In genomic region chr6:125558451-125558850, GRCh38 we compare ENCODE assay signal across 22 cellular contexts.
DNase-seq lines count a peak whose midpoint lies in the region; ATAC-seq and TF ChIP-seq lines count a peak whose summit lies in the region.
"Had no signal": no experiment of that assay in that cellular context is flagged by ENCODE, and none has a peak within 500 bp of the region (broad histone marks: within the 10 kb centered on the region; RNA-seq: fewer than 3 reads in every experiment).

No MANE protein-coding gene starts in this region.

- DNase-seq in HCT116 (ENCODE audit: low read depth, low spot score) (no peak), NCI-H82 treated with DMSO at 0.1 percent for 48 hours (lab: John Stamatoyannopoulos, UW; ENCODE audit: unreplicated experiment) (peak; percentile 50), left lobe of liver (ENCODE audit: low spot score) (no peak), neuronal stem cell (ENCODE audit: low spot score) (peak; percentile 73), AG20443 (ENCODE audit: low spot score) (no peak), H7 (no peak)
- DNase-seq in activated CD4-positive, CD25-positive, alpha-beta regulatory T cell treated with anti-CD3 and anti-CD28 coated beads, Interleukin-2, amount 50 U/mL, for 72 hours, result no peak
- DNase-seq: ACHN; activated CD4-positive, alpha-beta T cell treated with anti-CD3 and anti-CD28 coated beads, Interleukin-2, amount 50 U/mL, for 1 hour; activated T-cell treated with anti-CD3 and anti-CD28 coated beads, Interleukin-2, amount 50 U/mL, for 1 hour; BE2C; CD8-positive, alpha-beta T cell; central memory CD4-positive, alpha-beta T cell; cortex of kidney; glutamatergic neuron; naive thymus-derived CD8-positive, alpha-beta T cell; NCI-H1417 treated with DMSO at 0.1 percent for 48 hours; NCI-H774; stimulated activated CD4-positive, alpha-beta T cell treated with anti-CD3 and anti-CD28 coated beads, Interleukin-1b, Interleukin-23, amount 100 ng/mL, for 48 hours; stomach; T-cell had no signal

- no peak overlapping the region for H2BK120ac ChIP-seq in neuronal stem cell (ENCODE audit: low read depth, low read length)

- no peak overlapping the region for H3K4me2 ChIP-seq in HCT116 (ENCODE audit: low read length)
- H3K4me2 ChIP-seq in neuronal stem cell (ENCODE audit: insufficient read depth, low read length, poor library complexity, severe bottlenecking), result no peak overlapping the region

- RAD21 ChIA-PET in HCT116 (lab: Charles Lee; ENCODE audit: low non-redundant PET in 1 of 2, low total read pairs in 2 of 2, uncharacterized antibody in 2 of 2, unreplicated experiment in 2 of 2), result no interaction called here

- H2AFZ ChIP-seq in HCT116 (ENCODE audit: low read depth, low read length, poor library complexity, severe bottlenecking), result no peak overlapping the region
- no peak overlapping the region for H2AFZ ChIP-seq in neuronal stem cell (ENCODE audit: low read length)

- TF ChIP-seq CTCF in HCT116 (IDR thresholded peaks at IDR 0.05 in 2 of 3, conservative IDR thresholded peaks at IDR 0.05 in 1 of 3; ENCODE audit: borderline replicate concordance in 1 of 3, insufficient read depth in 1 of 3, low read depth in 2 of 3, low read length in 2 of 3), result no peak

- no peak overlapping the region for H3K27ac ChIP-seq in HCT116 (ENCODE audit: low read depth, low read length)
- H3K27ac ChIP-seq in neuronal stem cell (replicated peaks; ENCODE audit: low read length), result no peak overlapping the region
- H3K27ac ChIP-seq: stomach had no signal

- no peaks in the 10 kb centered on the region for H4K20me1 ChIP-seq in HCT116 (ENCODE audit: insufficient read depth)

- no peak for TF ChIP-seq POLR2A in HCT116 (IDR thresholded peaks at IDR 0.05; ENCODE audit: borderline replicate concordance, extremely low read depth, insufficient read depth, insufficient read length)

- H3K27me3 ChIP-seq in HCT116 (ENCODE audit: insufficient read depth, low read length), result peaks cover 43% of the 10 kb centered on the region
- peaks cover 0 to 4% (median 0%) of the 10 kb centered on the region in 3 experiments for H3K27me3 ChIP-seq in neuronal stem cell (ENCODE audit: control insufficient read depth in 3 of 3, insufficient read depth in 3 of 3, low read depth in 1 of 3, low read length in 3 of 3)
- no peaks in the 10 kb centered on the region for H3K27me3 ChIP-seq in H7 (ENCODE audit: control insufficient read depth, insufficient read depth, low read length)
- H3K27me3 ChIP-seq: BE2C, stomach had no signal

- H2BK12ac ChIP-seq in neuronal stem cell (ENCODE audit: low read length), result no peak overlapping the region

- H4K8ac ChIP-seq in neuronal stem cell (ENCODE audit: low read depth, low read length), result no peak overlapping the region

- H3K4me1 ChIP-seq in HCT116 (ENCODE audit: control insufficient read depth in 1 of 2, insufficient read depth in 2 of 2, low read length in 2 of 2) (no peaks in the 10 kb centered on the region), neuronal stem cell (ENCODE audit: control insufficient read depth in 2 of 2, insufficient read depth in 1 of 2, low read depth in 1 of 2, low read length in 2 of 2) (peaks cover 0 to 10% of the 10 kb centered on the region in 2 donors)
- H3K4me1 ChIP-seq: BE2C had no signal

- POLR2A ChIA-PET in HCT116 (lab: Charles Lee), result no interaction called here

- WGBS in neuronal stem cell (ENCODE audit: extremely low coverage in 2 of 2, insufficient read length in 2 of 2, insufficient replicate concordance in 1 of 2), 2 donors, result no CpG with 5 or more reads among the region's 6 CpGs

- no peak overlapping the region for H3K18ac ChIP-seq in neuronal stem cell (ENCODE audit: low read length)

- no peak overlapping the region for H4K91ac ChIP-seq in neuronal stem cell (ENCODE audit: low read depth, low read length, poor library complexity)

- no peak for TF ChIP-seq RAD21 in HCT116 (IDR thresholded peaks at IDR 0.05; ENCODE audit: low read depth)

- no peak overlapping the region for H3K14ac ChIP-seq in neuronal stem cell (ENCODE audit: low read length)

- no peak overlapping the region for H2BK15ac ChIP-seq in neuronal stem cell (ENCODE audit: low read length)

- no TSS peak for BruUV-seq in HCT116 (replicated peaks; lab: Mats Ljungman, UMichigan)

- ATAC-seq in HCT116, result 0 out of 2 replicates have a peak, but pooled peaks have one; percentile 22
- ATAC-seq in left lobe of liver, result peak; percentile 44
- ATAC-seq: CD8-positive, alpha-beta T cell; naive thymus-derived CD8-positive, alpha-beta T cell; T-cell; WTC11 had no signal

- intact Hi-C loops in HCT116 (cut with micrococcal nuclease), result no loop called here

- no peaks in the 10 kb centered on the region for H3K9me2 ChIP-seq in HCT116 (ENCODE audit: insufficient read depth)

- H3K9ac ChIP-seq in HCT116 (ENCODE audit: low read length) (no peak overlapping the region), neuronal stem cell (ENCODE audit: low read depth, low read length, poor library complexity) (no peak overlapping the region)

- H3K4me3 ChIP-seq in HCT116 (replicated peaks in 1 of 2; ENCODE audit: low read depth in 1 of 2, low read length in 2 of 2), result no peak overlapping the region
- no peak overlapping the region for H3K4me3 ChIP-seq in neuronal stem cell (ENCODE audit: low read length in 2 of 2)
- H3K4me3 ChIP-seq in H7 (ENCODE audit: insufficient read depth, low read depth, low read length), result no peak overlapping the region
- H3K4me3 ChIP-seq: stomach had no signal

- H3K23ac ChIP-seq in neuronal stem cell (ENCODE audit: low read depth, low read length, poor library complexity), result no peak overlapping the region

- H3K36me3 ChIP-seq in HCT116 (ENCODE audit: control insufficient read depth in 1 of 2, insufficient read depth in 2 of 2, low read length in 2 of 2) (no peaks in the 10 kb centered on the region), neuronal stem cell (replicated peaks in 1 of 2; ENCODE audit: control insufficient read depth in 2 of 2, insufficient read depth in 2 of 2, low read length in 2 of 2) (no peaks in the 10 kb centered on the region), H7 (replicated peaks; ENCODE audit: control insufficient read depth, insufficient read depth, low read length) (no peaks in the 10 kb centered on the region)
- H3K36me3 ChIP-seq: BE2C, stomach had no signal

- no peaks in the 10 kb centered on the region for H3K79me2 ChIP-seq in HCT116 (ENCODE audit: insufficient read depth, low read length)

- H3K4ac ChIP-seq in neuronal stem cell (ENCODE audit: low read length), result no peak overlapping the region

- no peaks in the 10 kb centered on the region for H3K9me3 ChIP-seq in HCT116 (ENCODE audit: control insufficient read depth in 1 of 2, insufficient read depth in 1 of 2, low read depth in 1 of 2, low read length in 2 of 2)
- no peaks in the 10 kb centered on the region for H3K9me3 ChIP-seq in neuronal stem cell (replicated peaks in 1 of 2; ENCODE audit: control insufficient read depth in 2 of 2, insufficient read depth in 1 of 2, low read depth in 1 of 2, low read length in 2 of 2)
- H3K9me3 ChIP-seq: BE2C, stomach had no signal

- CTCF ChIA-PET in HCT116 (lab: Charles Lee), result no interaction called here

- no peaks in the 10 kb centered on the region for H3K79me1 ChIP-seq in neuronal stem cell (ENCODE audit: low read depth, low read length)

- H2BK5ac ChIP-seq in neuronal stem cell (ENCODE audit: low read length), result no peak overlapping the region

- H2AK5ac ChIP-seq in neuronal stem cell (ENCODE audit: low read depth, low read length), result no peak overlapping the region

TF ChIP-seq in HCT116, 20 proteins besides CTCF, POLR2A, EP300 and RAD21:
- TF ChIP-seq EZH2phosphoT487 (IDR thresholded peaks at IDR 0.05; ENCODE audit: borderline replicate concordance) (no peak), ZFX (IDR thresholded peaks at IDR 0.05) (no peak), POLR2AphosphoS5 (IDR thresholded peaks at IDR 0.05; ENCODE audit: low read depth, low read length) (no peak), JUND (IDR thresholded peaks at IDR 0.05) (no peak), YY1 (IDR thresholded peaks at IDR 0.05; ENCODE audit: extremely low read depth, insufficient replicate concordance, low read depth, low read length) (no peak), FOSL1 (IDR thresholded peaks at IDR 0.05; ENCODE audit: low read depth) (no peak), REST (IDR thresholded peaks at IDR 0.05; ENCODE audit: low read depth) (no peak)

Comparison
In these comparisons a context has a peak if more than half of its experiments do, and no peak if none do; other contexts are left out.
1. DNase-seq: peak in NCI-H82 treated with DMSO at 0.1 percent for 48 hours (single experiment) and neuronal stem cell (single experiment); none in HCT116 (single experiment), left lobe of liver (single experiment), AG20443 (single experiment), activated CD4-positive, CD25-positive, alpha-beta regulatory T cell treated with anti-CD3 and anti-CD28 coated beads, Interleukin-2, amount 50 U/mL, for 72 hours (single experiment) and H7 (single experiment).